ENCODE assay signal across 2 cellular contexts in the genomic region with DNA sequence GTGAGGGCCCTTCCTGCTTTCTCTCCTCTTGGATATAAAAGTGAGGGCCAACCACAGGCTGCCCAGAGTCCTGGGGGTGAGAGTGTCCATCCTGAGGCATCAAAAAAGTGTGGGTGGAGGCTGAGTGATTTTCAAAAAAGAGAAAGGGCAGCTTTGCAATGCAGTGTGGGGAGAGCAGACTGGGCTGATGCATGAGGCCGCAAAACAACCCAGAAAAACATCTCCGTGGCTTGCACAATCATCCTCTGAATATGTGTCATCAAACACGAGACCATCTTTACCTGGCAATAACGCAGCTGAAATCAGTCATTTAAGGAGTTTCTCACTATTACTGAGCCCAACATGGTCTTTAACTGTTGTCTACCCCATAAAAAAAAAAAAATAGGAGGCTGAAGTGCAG.
A peak's percentile ranks its signal among the peaks of the same experiment; 100 is the strongest.
TF ChIP-seq lines count a peak whose summit lies in the region.

No MANE protein-coding gene starts in this region.

TF ChIP-seq in K562, 482 proteins besides CTCF, POLR2A, EP300 and RAD21 (continued from another document):
- TF ChIP-seq, protein P1, sequence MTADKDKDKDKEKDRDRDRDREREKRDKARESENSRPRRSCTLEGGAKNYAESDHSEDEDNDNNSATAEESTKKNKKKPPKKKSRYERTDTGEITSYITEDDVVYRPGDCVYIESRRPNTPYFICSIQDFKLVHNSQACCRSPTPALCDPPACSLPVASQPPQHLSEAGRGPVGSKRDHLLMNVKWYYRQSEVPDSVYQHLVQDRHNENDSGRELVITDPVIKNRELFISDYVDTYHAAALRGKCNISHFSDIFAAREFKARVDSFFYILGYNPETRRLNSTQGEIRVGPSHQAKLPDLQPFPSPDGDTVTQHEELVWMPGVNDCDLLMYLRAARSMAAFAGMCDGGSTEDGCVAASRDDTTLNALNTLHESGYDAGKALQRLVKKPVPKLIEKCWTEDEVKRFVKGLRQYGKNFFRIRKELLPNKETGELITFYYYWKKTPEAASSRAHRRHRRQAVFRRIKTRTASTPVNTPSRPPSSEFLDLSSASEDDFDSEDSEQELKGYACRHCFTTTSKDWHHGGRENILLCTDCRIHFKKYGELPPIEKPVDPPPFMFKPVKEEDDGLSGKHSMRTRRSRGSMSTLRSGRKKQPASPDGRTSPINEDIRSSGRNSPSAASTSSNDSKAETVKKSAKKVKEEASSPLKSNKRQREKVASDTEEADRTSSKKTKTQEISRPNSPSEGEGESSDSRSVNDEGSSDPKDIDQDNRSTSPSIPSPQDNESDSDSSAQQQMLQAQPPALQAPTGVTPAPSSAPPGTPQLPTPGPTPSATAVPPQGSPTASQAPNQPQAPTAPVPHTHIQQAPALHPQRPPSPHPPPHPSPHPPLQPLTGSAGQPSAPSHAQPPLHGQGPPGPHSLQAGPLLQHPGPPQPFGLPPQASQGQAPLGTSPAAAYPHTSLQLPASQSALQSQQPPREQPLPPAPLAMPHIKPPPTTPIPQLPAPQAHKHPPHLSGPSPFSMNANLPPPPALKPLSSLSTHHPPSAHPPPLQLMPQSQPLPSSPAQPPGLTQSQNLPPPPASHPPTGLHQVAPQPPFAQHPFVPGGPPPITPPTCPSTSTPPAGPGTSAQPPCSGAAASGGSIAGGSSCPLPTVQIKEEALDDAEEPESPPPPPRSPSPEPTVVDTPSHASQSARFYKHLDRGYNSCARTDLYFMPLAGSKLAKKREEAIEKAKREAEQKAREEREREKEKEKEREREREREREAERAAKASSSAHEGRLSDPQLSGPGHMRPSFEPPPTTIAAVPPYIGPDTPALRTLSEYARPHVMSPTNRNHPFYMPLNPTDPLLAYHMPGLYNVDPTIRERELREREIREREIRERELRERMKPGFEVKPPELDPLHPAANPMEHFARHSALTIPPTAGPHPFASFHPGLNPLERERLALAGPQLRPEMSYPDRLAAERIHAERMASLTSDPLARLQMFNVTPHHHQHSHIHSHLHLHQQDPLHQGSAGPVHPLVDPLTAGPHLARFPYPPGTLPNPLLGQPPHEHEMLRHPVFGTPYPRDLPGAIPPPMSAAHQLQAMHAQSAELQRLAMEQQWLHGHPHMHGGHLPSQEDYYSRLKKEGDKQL (CRISPR knock-in tag; IDR thresholded peaks at IDR 0.05; ENCODE audit: borderline replicate concordance): no peak
- TF ChIP-seq, protein P2, sequence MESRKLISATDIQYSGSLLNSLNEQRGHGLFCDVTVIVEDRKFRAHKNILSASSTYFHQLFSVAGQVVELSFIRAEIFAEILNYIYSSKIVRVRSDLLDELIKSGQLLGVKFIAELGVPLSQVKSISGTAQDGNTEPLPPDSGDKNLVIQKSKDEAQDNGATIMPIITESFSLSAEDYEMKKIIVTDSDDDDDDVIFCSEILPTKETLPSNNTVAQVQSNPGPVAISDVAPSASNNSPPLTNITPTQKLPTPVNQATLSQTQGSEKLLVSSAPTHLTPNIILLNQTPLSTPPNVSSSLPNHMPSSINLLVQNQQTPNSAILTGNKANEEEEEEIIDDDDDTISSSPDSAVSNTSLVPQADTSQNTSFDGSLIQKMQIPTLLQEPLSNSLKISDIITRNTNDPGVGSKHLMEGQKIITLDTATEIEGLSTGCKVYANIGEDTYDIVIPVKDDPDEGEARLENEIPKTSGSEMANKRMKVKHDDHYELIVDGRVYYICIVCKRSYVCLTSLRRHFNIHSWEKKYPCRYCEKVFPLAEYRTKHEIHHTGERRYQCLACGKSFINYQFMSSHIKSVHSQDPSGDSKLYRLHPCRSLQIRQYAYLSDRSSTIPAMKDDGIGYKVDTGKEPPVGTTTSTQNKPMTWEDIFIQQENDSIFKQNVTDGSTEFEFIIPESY (CRISPR knock-in tag; IDR thresholded peaks at IDR 0.05): no peak
- TF ChIP-seq BHLHE40 (IDR thresholded peaks at IDR 0.05; ENCODE audit: low read length): no peak
- TF ChIP-seq CEBPB (tag; IDR thresholded peaks at IDR 0.05): peak; percentile 42

TF ChIP-seq in WTC11, 78 proteins besides CTCF, POLR2A, EP300 and RAD21 (continued from another document):
- TF ChIP-seq, protein P3, sequence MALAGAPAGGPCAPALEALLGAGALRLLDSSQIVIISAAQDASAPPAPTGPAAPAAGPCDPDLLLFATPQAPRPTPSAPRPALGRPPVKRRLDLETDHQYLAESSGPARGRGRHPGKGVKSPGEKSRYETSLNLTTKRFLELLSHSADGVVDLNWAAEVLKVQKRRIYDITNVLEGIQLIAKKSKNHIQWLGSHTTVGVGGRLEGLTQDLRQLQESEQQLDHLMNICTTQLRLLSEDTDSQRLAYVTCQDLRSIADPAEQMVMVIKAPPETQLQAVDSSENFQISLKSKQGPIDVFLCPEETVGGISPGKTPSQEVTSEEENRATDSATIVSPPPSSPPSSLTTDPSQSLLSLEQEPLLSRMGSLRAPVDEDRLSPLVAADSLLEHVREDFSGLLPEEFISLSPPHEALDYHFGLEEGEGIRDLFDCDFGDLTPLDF (CRISPR knock-in tag; IDR thresholded peaks at IDR 0.05): no peak
- no peak for TF ChIP-seq CBFB (CRISPR knock-in tag; IDR thresholded peaks at IDR 0.05; ENCODE audit: low read depth)
- no peak for TF ChIP-seq ZNF512 (CRISPR knock-in tag; IDR thresholded peaks at IDR 0.05; ENCODE audit: borderline replicate concordance)
- no peak for TF ChIP-seq ZNF416 (CRISPR knock-in tag; IDR thresholded peaks at IDR 0.05)
- TF ChIP-seq CREM (CRISPR knock-in tag; IDR thresholded peaks at IDR 0.05): no peak
- TF ChIP-seq ZNF396 (CRISPR knock-in tag; IDR thresholded peaks at IDR 0.05; ENCODE audit: borderline replicate concordance): no peak
- no peak for TF ChIP-seq NR1H2 (CRISPR knock-in tag; IDR thresholded peaks at IDR 0.05)
- no peak for TF ChIP-seq PREB (CRISPR knock-in tag; IDR thresholded peaks at IDR 0.05; ENCODE audit: borderline replicate concordance)
- TF ChIP-seq ATF2 (CRISPR knock-in tag; IDR thresholded peaks at IDR 0.05; ENCODE audit: borderline replicate concordance, low read depth): no peak
- TF ChIP-seq SOX15 (CRISPR knock-in tag; IDR thresholded peaks at IDR 0.05): no peak
- no peak for TF ChIP-seq TCF7 (CRISPR knock-in tag; IDR thresholded peaks at IDR 0.05; ENCODE audit: low read depth)
- TF ChIP-seq, protein P4, sequence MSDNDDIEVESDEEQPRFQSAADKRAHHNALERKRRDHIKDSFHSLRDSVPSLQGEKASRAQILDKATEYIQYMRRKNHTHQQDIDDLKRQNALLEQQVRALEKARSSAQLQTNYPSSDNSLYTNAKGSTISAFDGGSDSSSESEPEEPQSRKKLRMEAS (CRISPR knock-in tag; IDR thresholded peaks at IDR 0.05): no peak
- TF ChIP-seq GRHL2 (CRISPR knock-in tag; IDR thresholded peaks at IDR 0.05; ENCODE audit: insufficient replicate concordance, severe bottlenecking): no peak
- TF ChIP-seq GTF2I (CRISPR knock-in tag; conservative IDR thresholded peaks at IDR 0.05): no peak
TF ChIP-seq in WTC11: peak in this region for 0.
